13 cellular contexts compared by ENCODE assay signal in the genomic region with DNA sequence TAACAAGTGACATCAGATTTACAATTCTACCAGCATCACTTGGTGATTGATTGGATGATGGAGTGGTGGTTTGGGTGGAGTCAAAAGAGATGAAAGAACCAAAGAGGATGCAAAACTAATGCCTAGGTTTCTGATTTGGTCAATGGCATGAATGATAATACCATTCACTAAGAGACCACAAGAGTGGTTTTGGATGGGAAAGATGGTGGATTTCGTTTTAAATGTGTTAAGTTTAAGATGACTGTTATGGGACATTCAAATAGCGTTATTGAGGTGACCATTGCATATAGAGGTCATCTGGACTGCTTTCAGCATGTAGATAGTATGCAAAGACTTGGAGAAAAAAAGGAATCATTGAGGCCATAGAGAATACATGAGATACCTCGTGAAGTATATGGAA. TPM values are rescaled to one million over a fixed set of nuclear protein-coding genes. Genes with fewer than 3 reads are reported as not detected.
DNase-seq lines count a peak whose midpoint lies in the region; ATAC-seq and TF ChIP-seq lines count a peak whose summit lies in the region.
"Had no signal": no experiment of that assay in that cellular context is flagged by ENCODE, and none has a peak within 500 bp of the region (broad histone marks: within the 10 kb centered on the region; RNA-seq: fewer than 3 reads in every experiment).

No MANE protein-coding gene starts in this region.

- peaks cover 30% of the 10 kb centered on the region for H3K4me1 Mint-ChIP-seq in Calu3 (ENCODE audit: low read depth, unreplicated experiment)
- peaks cover 65% of the 10 kb centered on the region for H3K4me1 Mint-ChIP-seq in brain
- H3K4me1 Mint-ChIP-seq in neural progenitor cell = peaks cover 39% of the 10 kb centered on the region

- CTCF ChIA-PET in Calu3 (lab: Charles Lee) = no interaction called here

- H3F3A ChIP-seq in neural progenitor cell (ENCODE audit: low read depth) = peaks cover 18% of the 10 kb centered on the region

- no peaks in the 10 kb centered on the region for H3K9me3 ChIP-seq in Karpas-422 (ENCODE audit: low read length)
- H3K9me3 ChIP-seq in neural progenitor cell (ENCODE audit: low read depth) = no peaks in the 10 kb centered on the region
- H3K9me3 ChIP-seq in SJCRH30 (replicated peaks) = no peaks in the 10 kb centered on the region

- no peaks in the 10 kb centered on the region for H3K9me2 ChIP-seq in Karpas-422 (replicated peaks; ENCODE audit: insufficient read depth, low read length)

- TF ChIP-seq CTCF in Calu3 (IDR thresholded peaks at IDR 0.05; ENCODE audit: unreplicated experiment) (no peak), brain (conservative IDR thresholded peaks at IDR 0.05) (no peak), neural progenitor cell (IDR thresholded peaks at IDR 0.05) (no peak)

- intact Hi-C loops in Calu3 (cut with micrococcal nuclease; ENCODE audit: unreplicated experiment) = no loop called here
- intact Hi-C loops in posterior vena cava (cut with DNase I) = no loop called here

- H3K4me3 ChIP-seq in Karpas-422 (ENCODE audit: low read length) = no peak overlapping the region
- H3K4me3 ChIP-seq in neural progenitor cell = no peak overlapping the region
- H3K4me3 ChIP-seq in SJCRH30 = no peak overlapping the region

- peak overlapping the region; percentile 67 for H3K27ac Mint-ChIP-seq in Calu3 (ENCODE audit: unreplicated experiment)
- H3K27ac Mint-ChIP-seq in brain = peak overlapping the region in 3 of 5 experiments; percentile 20 to 66 (median 52)
- no peak overlapping the region for H3K27ac Mint-ChIP-seq in neural progenitor cell
- H3K27ac Mint-ChIP-seq: CD14-positive monocyte; dendritic cell treated with granulocyte-macrophage colony-stimulating factor and Interleukin-4, amounts not matched to agents 40 ng/mL and 50 ng/mL, for 4 days had no signal

- H3K9ac ChIP-seq in Karpas-422 (ENCODE audit: low read length) (no peak overlapping the region), neural progenitor cell (no peak overlapping the region)

- no peak for DNase-seq in Calu3
- peak; percentile 36 for DNase-seq in Karpas-422
- no peak for DNase-seq in neural progenitor cell (ENCODE audit: low spot score)
- no peak for DNase-seq in SJCRH30
- no peak for DNase-seq in posterior vena cava (ENCODE audit: low spot score)
- DNase-seq in cerebellum (ENCODE audit: low spot score) = no peak
- DNase-seq: GDM1, NCI-H1048, NCI-H2227 treated with DMSO at 0.1 percent for 48 hours had no signal

- H3K36me3 Mint-ChIP-seq in Calu3 (ENCODE audit: insufficient read depth, unreplicated experiment) (peaks cover 58% of the 10 kb centered on the region), brain (peaks cover 64% of the 10 kb centered on the region), neural progenitor cell (peaks cover 40% of the 10 kb centered on the region)

- no peak for ATAC-seq in HG03280 (IDR thresholded peaks at IDR 0.05; ENCODE audit: unreplicated experiment)

- no peaks in the 10 kb centered on the region for H3K9me3 Mint-ChIP-seq in Calu3 (ENCODE audit: low read depth, unreplicated experiment)
- H3K9me3 Mint-ChIP-seq in brain = peaks cover 0 to 10% (median 3%) of the 10 kb centered on the region in 5 experiments
- H3K9me3 Mint-ChIP-seq in neural progenitor cell = no peaks in the 10 kb centered on the region
- H3K9me3 Mint-ChIP-seq: dendritic cell treated with granulocyte-macrophage colony-stimulating factor and Interleukin-4, amounts not matched to agents 40 ng/mL and 50 ng/mL, for 4 days had no signal

- H2AFZ ChIP-seq in Karpas-422 (ENCODE audit: low read length) (no peak overlapping the region), neural progenitor cell (replicated peaks) (no peak overlapping the region)

- H3K4me3 Mint-ChIP-seq in Calu3 (ENCODE audit: low read depth, unreplicated experiment) (peak overlapping the region; percentile 97), brain (peak overlapping the region; percentile 91 to 98 (median 97)), neural progenitor cell (no peak overlapping the region)
- H3K4me3 Mint-ChIP-seq: CD14-positive monocyte; dendritic cell treated with granulocyte-macrophage colony-stimulating factor and Interleukin-4, amounts not matched to agents 40 ng/mL and 50 ng/mL, for 4 days had no signal

- H3K36me3 ChIP-seq in Karpas-422 (ENCODE audit: insufficient read depth, low read length) = peaks cover 56% of the 10 kb centered on the region
- H3K36me3 ChIP-seq in neural progenitor cell = peaks cover 24% of the 10 kb centered on the region
- H3K36me3 ChIP-seq in SJCRH30 = peaks cover 65% of the 10 kb centered on the region

- no peak overlapping the region for H3K27ac ChIP-seq in Karpas-422 (ENCODE audit: low read length)
- no peak overlapping the region for H3K27ac ChIP-seq in neural progenitor cell
- H3K27ac ChIP-seq in SJCRH30 = no peak overlapping the region

- no peaks in the 10 kb centered on the region for H3K27me3 Mint-ChIP-seq in Calu3 (ENCODE audit: unreplicated experiment)
- peaks cover 7% of the 10 kb centered on the region for H3K27me3 Mint-ChIP-seq in brain
- H3K27me3 Mint-ChIP-seq in neural progenitor cell (ENCODE audit: insufficient read depth, low read depth) = peaks cover 2% of the 10 kb centered on the region
- H3K27me3 Mint-ChIP-seq: dendritic cell treated with granulocyte-macrophage colony-stimulating factor and Interleukin-4, amounts not matched to agents 40 ng/mL and 50 ng/mL, for 4 days had no signal

- no peak overlapping the region for H3K4me2 ChIP-seq in Karpas-422 (ENCODE audit: low read depth, low read length, poor library complexity, severe bottlenecking)
- peak overlapping the region; percentile 29 for H3K4me2 ChIP-seq in neural progenitor cell

- peaks cover 82% of the 10 kb centered on the region for H3K79me2 ChIP-seq in Karpas-422 (ENCODE audit: low read length)
- H3K79me2 ChIP-seq in neural progenitor cell (ENCODE audit: low read depth) = peaks cover 77% of the 10 kb centered on the region

- BruUV-seq in Calu3 (replicated peaks; lab: Mats Ljungman, UMichigan) = no TSS peak

- no peaks in the 10 kb centered on the region for H3K27me3 ChIP-seq in Karpas-422 (ENCODE audit: low read length)
- no peaks in the 10 kb centered on the region for H3K27me3 ChIP-seq in neural progenitor cell
- H3K27me3 ChIP-seq in SJCRH30 = no peaks in the 10 kb centered on the region

- H4K20me1 ChIP-seq in Karpas-422 (ENCODE audit: insufficient read depth, low read depth, low read length) (peaks cover 25% of the 10 kb centered on the region), neural progenitor cell (ENCODE audit: low read depth) (peaks cover 57% of the 10 kb centered on the region)

- H3K4me1 ChIP-seq in Karpas-422 (ENCODE audit: low read length) = peaks cover 39% of the 10 kb centered on the region
- H3K4me1 ChIP-seq in neural progenitor cell = peaks cover 21% of the 10 kb centered on the region
- H3K4me1 ChIP-seq in SJCRH30 = peaks cover 7% of the 10 kb centered on the region

RNA-seq across cellular contexts. Expression of a gene that starts 3.6 kb away (rescaled TPM):
- total RNA-seq in Calu3 (2022) (26.4 and 28.6 TPM in 2 replicates), neural progenitor cell (ENCODE audit: low replicate concordance) (35.2 and 63.1 TPM in 2 replicates), posterior vena cava (10 to 100 TPM; 26.4 to 32.1 TPM), cerebellum (68.4 TPM)
- total RNA-seq in Karpas-422 (2014; rRNA removed; shearing (Covaris generic); ENCODE audit: low replicate concordance) = 18.8 and 42.8 TPM in 2 replicates
- 3.6 TPM for polyA plus RNA-seq in brain (ENCODE audit: insufficient read depth, low read depth, low replicate concordance)
- 56.8 and 65.0 TPM in 2 replicates for total RNA-seq in SJCRH30 (2014; rRNA removed; shearing (Covaris generic))
